ENCODE assay signal across 10 cellular contexts in the genomic region with DNA sequence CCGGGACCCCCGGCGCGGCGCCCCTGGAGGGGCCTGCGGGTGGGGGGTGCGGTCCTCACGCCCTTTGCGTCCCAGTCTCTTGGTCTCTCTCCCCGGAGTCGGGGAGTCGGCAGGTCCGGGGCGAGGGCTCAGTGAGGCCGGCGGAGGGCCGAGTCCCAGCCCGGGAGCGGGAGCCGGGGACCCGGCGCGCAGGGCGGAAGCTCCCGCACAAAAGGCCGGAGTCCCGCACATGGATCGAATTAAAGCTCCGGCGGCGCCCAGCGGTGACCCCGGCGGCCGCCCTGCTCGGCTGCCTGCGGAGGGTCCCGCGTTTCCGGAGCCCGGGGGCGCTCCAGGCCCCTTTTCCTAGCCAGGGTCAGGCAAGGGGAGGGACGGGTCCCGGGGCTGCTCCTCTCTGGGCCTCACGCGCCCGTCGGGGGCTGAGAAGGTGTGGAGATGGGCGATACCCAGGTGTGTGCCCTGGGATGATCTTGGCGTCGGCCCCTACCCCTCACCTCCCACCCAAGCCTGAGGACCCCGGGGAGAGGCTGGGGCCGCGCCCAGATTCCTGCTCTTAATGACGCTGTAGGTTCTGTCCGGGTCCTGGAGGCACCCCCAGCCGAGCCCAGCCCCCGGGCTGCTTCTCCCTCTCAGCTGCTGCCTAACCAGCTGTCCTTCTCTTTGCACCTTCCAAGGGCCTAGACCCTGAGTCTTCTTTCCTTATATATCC. TPM values are rescaled to one million over a fixed set of nuclear protein-coding genes. Genes with fewer than 3 reads are reported as not detected.
DNase-seq lines count a peak whose midpoint lies in the region; FAIRE-seq and TF ChIP-seq lines count a peak whose summit lies in the region.
"Had no signal": no experiment of that assay in that cellular context is flagged by ENCODE, and none has a peak within 500 bp of the region (broad histone marks: within the 10 kb centered on the region; RNA-seq: fewer than 3 reads in every experiment).

No MANE protein-coding gene starts in this region.

- peak overlapping the region; percentile 98 for H3K9ac ChIP-seq in mesendoderm (ENCODE audit: low read length)
- H3K9ac ChIP-seq: KMS-11 had no signal

- TF ChIP-seq CTCF in vagina (IDR thresholded peaks at IDR 0.05) (no peak), Calu3 (IDR thresholded peaks at IDR 0.05; ENCODE audit: unreplicated experiment) (no peak)

- H2BK120ac ChIP-seq in mesendoderm (ENCODE audit: low read depth, low read length) = peak overlapping the region; percentile 89

- H3K4me3 Mint-ChIP-seq in activated naive CD4-positive, alpha-beta T cell treated with anti-CD3 and anti-CD28 coated beads, Interleukin-2, amount 50 U/mL, for 24 hours = peak overlapping the region; percentile 72
- H3K4me3 Mint-ChIP-seq in Calu3 (ENCODE audit: low read depth, unreplicated experiment) = no peak overlapping the region

- H3K56ac ChIP-seq in mesendoderm (ENCODE audit: low read length) = peak overlapping the region; percentile 86

- no peak for DNase-seq in activated naive CD4-positive, alpha-beta T cell (lab: John Stamatoyannopoulos, UW)
- DNase-seq in effector memory CD4-positive, alpha-beta T cell = no peak
- no peak for DNase-seq in mesendoderm
- DNase-seq in vagina (ENCODE audit: extremely low spot score in 2 of 2) = no peak
- no peak for DNase-seq in NCI-H1436 (lab: John Stamatoyannopoulos, UW)
- no peak for DNase-seq in GM12891 (ENCODE audit: insufficient read length, low spot score)
- DNase-seq in Calu3 = no peak
- DNase-seq: DND-41 had no signal

- peaks cover 14% of the 10 kb centered on the region for H3K27me3 ChIP-seq in effector memory CD4-positive, alpha-beta T cell (replicated peaks; ENCODE audit: control insufficient read depth, insufficient read depth, low read length, poor library complexity, severe bottlenecking)
- no peaks in the 10 kb centered on the region for H3K27me3 ChIP-seq in mesendoderm (ENCODE audit: insufficient read depth, low read length, poor library complexity)
- H3K27me3 ChIP-seq in vagina = no peaks in the 10 kb centered on the region

- TF ChIP-seq POLR2A in vagina (IDR thresholded peaks at IDR 0.05) (no peak), GM12891 (IDR thresholded peaks at IDR 0.05; ENCODE audit: low read depth, low read length) (no peak)

- H2BK5ac ChIP-seq in mesendoderm (ENCODE audit: low read length) = no peak overlapping the region

- peak overlapping the region; percentile 53 for H3K4me2 ChIP-seq in mesendoderm (ENCODE audit: low read length)
- H3K4me2 ChIP-seq: KMS-11 had no signal

- H3K27me3 Mint-ChIP-seq in activated naive CD4-positive, alpha-beta T cell treated with anti-CD3 and anti-CD28 coated beads, Interleukin-2, amount 50 U/mL, for 24 hours = peaks cover 20% of the 10 kb centered on the region
- H3K27me3 Mint-ChIP-seq in Calu3 (ENCODE audit: unreplicated experiment) = no peaks in the 10 kb centered on the region

- no peaks in the 10 kb centered on the region for H3K36me3 Mint-ChIP-seq in activated naive CD4-positive, alpha-beta T cell treated with anti-CD3 and anti-CD28 coated beads, Interleukin-2, amount 50 U/mL, for 24 hours
- peaks cover 12% of the 10 kb centered on the region for H3K36me3 Mint-ChIP-seq in Calu3 (ENCODE audit: insufficient read depth, unreplicated experiment)

- H2BK15ac ChIP-seq in mesendoderm (replicated peaks; ENCODE audit: low read depth) = no peak overlapping the region

- peak overlapping the region; percentile 98 for H3K18ac ChIP-seq in mesendoderm (ENCODE audit: low read length)

- CTCF ChIA-PET in Calu3 (lab: Charles Lee) = interaction anchor here (0.6 kb wide), 1 partner anchor 16 kb away, joined by 3 read pairs; no protein-coding TSS in a partner anchor

- peaks cover 35% of the 10 kb centered on the region for H3K79me2 ChIP-seq in mesendoderm (ENCODE audit: control insufficient read depth, insufficient read depth, low read length)

- no CpG with 5 or more reads among the region's 58 CpGs for WGBS in mesendoderm (ENCODE audit: extremely low coverage, insufficient coverage, low lambda C conversion rate)

- H3K4me1 ChIP-seq in effector memory CD4-positive, alpha-beta T cell (ENCODE audit: control insufficient read depth, insufficient read depth, low read length, poor library complexity, severe bottlenecking) = peaks cover 14% of the 10 kb centered on the region
- peaks cover 11% of the 10 kb centered on the region for H3K4me1 ChIP-seq in mesendoderm (ENCODE audit: control insufficient read depth, low read depth, low read length)
- H3K4me1 ChIP-seq in vagina = peaks cover 62% of the 10 kb centered on the region

- no peak for FAIRE-seq in GM12891 (lab: Jason Lieb, UNC)

- no peak overlapping the region for H2AK5ac ChIP-seq in mesendoderm (ENCODE audit: low read length)

- H3K4me1 Mint-ChIP-seq in activated naive CD4-positive, alpha-beta T cell treated with anti-CD3 and anti-CD28 coated beads, Interleukin-2, amount 50 U/mL, for 24 hours = peaks cover 16% of the 10 kb centered on the region
- peaks cover 13% of the 10 kb centered on the region for H3K4me1 Mint-ChIP-seq in Calu3 (ENCODE audit: low read depth, unreplicated experiment)

- H4K5ac ChIP-seq in mesendoderm (ENCODE audit: low read length) = no peak overlapping the region

- H4K8ac ChIP-seq in mesendoderm (ENCODE audit: low read depth, low read length) = peak overlapping the region; percentile 3

- H3K79me1 ChIP-seq in mesendoderm (ENCODE audit: low read length) = peaks cover 13% of the 10 kb centered on the region

- intact Hi-C loops in vagina (cut with DNase I) = loop anchor here (5.0 kb wide), 1 partner anchor 57 kb away; no protein-coding TSS in a partner anchor
- intact Hi-C loops in Calu3 (cut with micrococcal nuclease; ENCODE audit: unreplicated experiment) = no loop called here

- no peaks in the 10 kb centered on the region for H3K9me3 ChIP-seq in effector memory CD4-positive, alpha-beta T cell (ENCODE audit: control insufficient read depth, low read length)
- H3K9me3 ChIP-seq in vagina = no peaks in the 10 kb centered on the region

- peak overlapping the region; percentile 35 for H3K4me3 ChIP-seq in effector memory CD4-positive, alpha-beta T cell (ENCODE audit: insufficient read depth, low read depth, low read length, poor library complexity, severe bottlenecking)
- H3K4me3 ChIP-seq in mesendoderm (ENCODE audit: low read length) = peak overlapping the region; percentile 74
- peak overlapping the region; percentile 77 to 80 for H3K4me3 ChIP-seq in vagina

- H3K27ac ChIP-seq in effector memory CD4-positive, alpha-beta T cell (ENCODE audit: insufficient read depth, low read length, poor library complexity, severe bottlenecking) = no peak overlapping the region
- H3K27ac ChIP-seq in mesendoderm (ENCODE audit: low read depth, low read length) (peak overlapping the region; percentile 88), vagina (peak overlapping the region; percentile 87)
- H3K27ac ChIP-seq: KMS-11 had no signal

- no TSS peak for BruUV-seq in Calu3 (replicated peaks; lab: Mats Ljungman, UMichigan)

- H3K36me3 ChIP-seq in effector memory CD4-positive, alpha-beta T cell (ENCODE audit: control insufficient read depth, insufficient read depth, low read length) = no peaks in the 10 kb centered on the region
- H3K36me3 ChIP-seq in mesendoderm (ENCODE audit: control insufficient read depth, insufficient read depth, low read length) (peaks cover 3% of the 10 kb centered on the region), vagina (no peaks in the 10 kb centered on the region)

- H3K4ac ChIP-seq in mesendoderm (ENCODE audit: low read depth, low read length) = peak overlapping the region; percentile 97

- H3K23ac ChIP-seq in mesendoderm (ENCODE audit: low read length) = peak overlapping the region; percentile 97

- no peak overlapping the region for H3K27ac Mint-ChIP-seq in activated naive CD4-positive, alpha-beta T cell treated with anti-CD3 and anti-CD28 coated beads, Interleukin-2, amount 50 U/mL, for 24 hours
- H3K27ac Mint-ChIP-seq in Calu3 (ENCODE audit: unreplicated experiment) = no peak overlapping the region

- H3K9me3 Mint-ChIP-seq in activated naive CD4-positive, alpha-beta T cell treated with anti-CD3 and anti-CD28 coated beads, Interleukin-2, amount 50 U/mL, for 24 hours = no peaks in the 10 kb centered on the region
- no peaks in the 10 kb centered on the region for H3K9me3 Mint-ChIP-seq in Calu3 (ENCODE audit: low read depth, unreplicated experiment)

TF ChIP-seq in GM12891, 5 proteins besides CTCF, POLR2A, EP300 and RAD21:
- TF ChIP-seq POLR2AphosphoS5 (IDR thresholded peaks at IDR 0.05; ENCODE audit: low read depth, low read length) (no peak), POU2F2 (IDR thresholded peaks at IDR 0.05; ENCODE audit: low read depth, low read length) (no peak), SPI1 (IDR thresholded peaks at IDR 0.05; ENCODE audit: low read depth, low read length) (no peak), PAX5 (IDR thresholded peaks at IDR 0.05; ENCODE audit: insufficient read depth, low read length, severe bottlenecking) (no peak), TAF1 (IDR thresholded peaks at IDR 0.05; ENCODE audit: low read depth, low read length) (no peak)

RNA-seq across cellular contexts. Expression of a gene that starts 0.5 kb away (rescaled TPM):
- 54.2 TPM for polyA plus RNA-seq in mesendoderm (2013, experiment 1 of 2)
- 56.7 TPM for polyA plus RNA-seq in mesendoderm (2013, experiment 2 of 2)
- total RNA-seq in vagina = 45.2 TPM
- polyA plus RNA-seq in GM12891 (2012; ENCODE audit: low read depth, missing spikeins) = not detected
- 25.6 and 26.8 TPM in 2 replicates for total RNA-seq in Calu3 (2022)

RNA-seq across cellular contexts. Expression of a gene that starts 16.8 kb away (rescaled TPM):
- 0.20 TPM for polyA plus RNA-seq in mesendoderm (2013, experiment 1 of 2)
- polyA plus RNA-seq in mesendoderm (2013, experiment 2 of 2) = 0.14 TPM
- total RNA-seq in vagina = not detected
- polyA plus RNA-seq in GM12891 (2012; ENCODE audit: low read depth, missing spikeins) = not detected
- not detected in 2 replicates for total RNA-seq in Calu3 (2022)

RNA-seq across cellular contexts. Expression of a gene that starts 23.0 kb away (rescaled TPM):
- polyA plus RNA-seq in mesendoderm (2013, experiment 1 of 2) = 0.76 TPM
- polyA plus RNA-seq in mesendoderm (2013, experiment 2 of 2) = 0.31 TPM
- total RNA-seq in vagina (3.2 TPM), Calu3 (2022) (0.68 and 1.2 TPM in 2 replicates)
- polyA plus RNA-seq in GM12891 (2012; ENCODE audit: low read depth, missing spikeins) = 0.42 TPM

RNA-seq across cellular contexts. Expression of a gene that starts 48.3 kb away (rescaled TPM):
- 3.9 TPM for polyA plus RNA-seq in mesendoderm (2013, experiment 1 of 2)
- 4.1 TPM for polyA plus RNA-seq in mesendoderm (2013, experiment 2 of 2)
- total RNA-seq in vagina = 1.5 TPM
- 4.2 TPM for polyA plus RNA-seq in GM12891 (2012; ENCODE audit: low read depth, missing spikeins)
- 3.3 and 3.6 TPM in 2 replicates for total RNA-seq in Calu3 (2022)
